In the genomic region with DNA sequence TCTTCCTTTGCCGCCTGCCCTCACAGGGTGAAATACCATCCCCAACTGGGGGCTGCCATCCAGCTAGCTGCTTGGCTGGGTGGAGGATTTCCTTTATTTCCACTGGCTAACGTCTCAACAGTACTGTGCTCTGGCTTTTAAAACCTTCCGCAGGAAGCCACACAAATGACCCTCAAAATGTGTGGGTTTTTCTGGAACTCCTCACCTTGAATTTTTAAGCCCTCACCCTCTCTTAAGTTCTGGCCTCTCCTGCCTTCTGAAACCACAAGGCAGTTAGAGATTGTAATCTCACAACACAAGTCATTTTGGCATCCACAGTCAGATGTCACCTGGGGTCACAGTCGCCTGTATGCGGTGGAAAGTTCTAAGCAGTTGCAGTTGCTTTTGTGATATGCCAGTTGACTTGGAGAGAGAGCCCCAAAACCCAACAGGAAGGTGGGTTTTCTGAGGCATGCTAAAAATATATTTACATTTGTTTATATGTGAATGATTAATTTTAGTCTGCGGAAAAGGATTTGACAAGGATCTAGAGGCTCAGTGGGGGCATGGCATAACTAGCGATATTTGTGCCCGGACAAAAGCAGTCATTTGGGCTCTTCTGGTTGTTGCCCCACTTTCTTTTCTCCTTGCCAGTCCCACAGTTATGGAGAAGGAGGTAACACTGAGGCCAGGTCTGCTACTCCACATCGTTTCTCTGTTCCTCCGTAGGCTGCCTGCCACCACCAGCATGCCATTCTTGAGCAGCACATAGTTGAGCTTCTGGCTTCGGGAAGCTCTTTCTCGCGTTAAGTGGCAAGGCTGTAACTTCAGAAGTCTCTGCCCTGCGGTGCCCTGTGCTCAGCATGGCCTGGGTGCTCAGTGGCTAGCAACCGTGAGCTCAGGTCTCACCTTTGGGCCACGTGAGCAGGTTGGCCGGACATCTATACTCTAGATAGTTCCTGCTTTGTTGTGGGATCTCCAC, we compare ENCODE assay signal across 9 cellular contexts.
DNase-seq lines count a peak whose midpoint lies in the region; ATAC-seq and TF ChIP-seq lines count a peak whose summit lies in the region.
"Had no signal": no experiment of that assay in that cellular context is flagged by ENCODE, and none has a peak within 500 bp of the region (broad histone marks: within the 10 kb centered on the region; RNA-seq: fewer than 3 reads in every experiment).

No MANE protein-coding gene starts in this region.

- peaks cover 5% of the 10 kb centered on the region; the same call in 1 of the 2 replicates for H3K9me3 ChIP-seq in Loucy (ENCODE audit: insufficient read depth, low read depth, low read length)
- H3K9me3 ChIP-seq in PC-3 (ENCODE audit: low read length), result no peaks in the 10 kb centered on the region

- H3K4me2 ChIP-seq in Loucy (ENCODE audit: low read depth, low read length, poor library complexity, severe bottlenecking), result peak overlapping the region; percentile 70
- no peak overlapping the region for H3K4me2 ChIP-seq in PC-3 (ENCODE audit: low read length)

- no peaks in the 10 kb centered on the region for H4K20me1 ChIP-seq in Loucy (ENCODE audit: insufficient read depth, low read length, poor library complexity, severe bottlenecking)
- no peaks in the 10 kb centered on the region for H4K20me1 ChIP-seq in PC-3 (ENCODE audit: low read length)

- DNase-seq in stimulated activated CD4-positive, alpha-beta T cell treated with anti-CD3 and anti-CD28 coated beads, Interleukin-4, amount 100 ng/mL, for 4 hours, result peak; percentile 19 to 45
- DNase-seq in PC-3 (no peak), NCI-H748 treated with DMSO at 0.1 percent for 48 hours (lab: John Stamatoyannopoulos, UW) (no peak), NCI-H2081 (lab: John Stamatoyannopoulos, UW) (no peak)
- DNase-seq: NCI-H1048 had no signal

- POLR2A ChIA-PET in PC-3 (lab: Charles Lee; ENCODE audit: unreplicated experiment), result no interaction called here

- peak overlapping the region; percentile 78 for H3K27ac Mint-ChIP-seq in activated T-helper 17 cell treated with anti-CD3 and anti-CD28 coated beads, Interleukin-2, amount 50 U/mL, for 72 hours

- intact Hi-C loops in PC-3 (cut with micrococcal nuclease), result loop anchor here (10.0 kb wide), 1 partner anchor 238 kb away; no protein-coding TSS in a partner anchor

- H3K4me3 ChIP-seq in Loucy (ENCODE audit: low read length, poor library complexity, severe bottlenecking) (peak overlapping the region; percentile 51), PC-3 (ENCODE audit: low read length) (no peak overlapping the region)

- H3K4me1 Mint-ChIP-seq in activated T-helper 17 cell treated with anti-CD3 and anti-CD28 coated beads, Interleukin-2, amount 50 U/mL, for 72 hours, result peaks cover 40% of the 10 kb centered on the region

- H3K79me2 ChIP-seq in Loucy (ENCODE audit: insufficient read depth, low read length) (peaks cover 21% of the 10 kb centered on the region), PC-3 (ENCODE audit: low read length) (no peaks in the 10 kb centered on the region)

- CTCF ChIA-PET in PC-3 (lab: Charles Lee), result no interaction called here

- H3K9me2 ChIP-seq in Loucy (replicated peaks; ENCODE audit: low read depth, low read length) (no peaks in the 10 kb centered on the region), PC-3 (replicated peaks; ENCODE audit: low read length) (no peaks in the 10 kb centered on the region)

- H3K36me3 ChIP-seq in Loucy (ENCODE audit: insufficient read depth, low read length), result no peaks in the 10 kb centered on the region
- no peaks in the 10 kb centered on the region for H3K36me3 ChIP-seq in PC-3 (ENCODE audit: low read depth, low read length)

- peak overlapping the region; percentile 43 for H3K4me3 Mint-ChIP-seq in activated T-helper 17 cell treated with anti-CD3 and anti-CD28 coated beads, Interleukin-2, amount 50 U/mL, for 72 hours

- H3F3A ChIP-seq in Loucy (ENCODE audit: low read depth), result peaks cover 49% of the 10 kb centered on the region
- H3F3A ChIP-seq in PC-3 (ENCODE audit: low read length, unreplicated experiment), result no peaks in the 10 kb centered on the region

- peak overlapping the region; percentile 94 for H3K9ac ChIP-seq in Loucy (ENCODE audit: low read depth, low read length, poor library complexity, severe bottlenecking)
- no peak overlapping the region for H3K9ac ChIP-seq in PC-3 (ENCODE audit: low read length)

- TF ChIP-seq CTCF in Loucy (conservative IDR thresholded peaks at IDR 0.05; ENCODE audit: low read length) (no peak), PC-3 (conservative IDR thresholded peaks at IDR 0.05; ENCODE audit: low read depth, low read length) (no peak)

- peaks cover 91% of the 10 kb centered on the region for H3K4me1 ChIP-seq in Loucy (ENCODE audit: insufficient read depth, low read length, poor library complexity, severe bottlenecking)
- peaks cover 6% of the 10 kb centered on the region for H3K4me1 ChIP-seq in PC-3 (ENCODE audit: insufficient read depth, low read length)

- H3K36me3 Mint-ChIP-seq in activated T-helper 17 cell treated with anti-CD3 and anti-CD28 coated beads, Interleukin-2, amount 50 U/mL, for 72 hours (ENCODE audit: low read depth), result no peaks in the 10 kb centered on the region

- ATAC-seq in GM19438 (IDR thresholded peaks at IDR 0.05; ENCODE audit: low read depth, unreplicated experiment) (peak; percentile 79), PC-3 (no peak), GM21528 (IDR thresholded peaks at IDR 0.05; ENCODE audit: low FRiP score, unreplicated experiment) (no peak)
- ATAC-seq in activated T-helper 17 cell treated with anti-CD3 and anti-CD28 coated beads, Interleukin-2, amount 50 U/mL, for 72 hours (replicated peaks), result peak; percentile 83

- no peak overlapping the region for H2AFZ ChIP-seq in Loucy (ENCODE audit: low read length)
- H2AFZ ChIP-seq in PC-3 (ENCODE audit: low read length), result no peak overlapping the region

- BruUV-seq in PC-3 (replicated peaks; lab: Mats Ljungman, UMichigan), result no TSS peak

- H3K9me3 Mint-ChIP-seq in activated T-helper 17 cell treated with anti-CD3 and anti-CD28 coated beads, Interleukin-2, amount 50 U/mL, for 72 hours, result no peaks in the 10 kb centered on the region

- H3K27me3 Mint-ChIP-seq in activated T-helper 17 cell treated with anti-CD3 and anti-CD28 coated beads, Interleukin-2, amount 50 U/mL, for 72 hours, result no peaks in the 10 kb centered on the region

- no peaks in the 10 kb centered on the region for H3K27me3 ChIP-seq in Loucy (ENCODE audit: insufficient read depth, low read length, poor library complexity, severe bottlenecking)
- H3K27me3 ChIP-seq in PC-3 (ENCODE audit: low read length), result no peaks in the 10 kb centered on the region

- H3K27ac ChIP-seq in PC-3 (ENCODE audit: low read length), result no peak overlapping the region

Comparison
In these comparisons a context has a peak if more than half of its experiments do, and no peak if none do; other contexts are left out.
1. ATAC-seq: peak in GM19438 (single experiment) and activated T-helper 17 cell treated with anti-CD3 and anti-CD28 coated beads, Interleukin-2, amount 50 U/mL, for 72 hours (single experiment); none in PC-3 (single experiment) and GM21528 (single experiment).
2. DNase-seq: peak in stimulated activated CD4-positive, alpha-beta T cell treated with anti-CD3 and anti-CD28 coated beads, Interleukin-4, amount 100 ng/mL, for 4 hours (2 of 2); none in PC-3 (single experiment), NCI-H748 treated with DMSO at 0.1 percent for 48 hours (single experiment) and NCI-H2081 (0 of 2).